29 cellular contexts compared by ENCODE assay signal in genomic region chr7:38525857-38526256, GRCh38.
"Had no signal": no experiment of that assay in that cellular context is flagged by ENCODE, and none has a peak within 500 bp of the region (broad histone marks: within the 10 kb centered on the region; RNA-seq: fewer than 3 reads in every experiment).

No MANE protein-coding gene starts in this region.

- H3K4me1 Mint-ChIP-seq: nephron; neural crest cell; stimulated activated naive CD8-positive, alpha-beta T cell treated with anti-CD3 and anti-CD28 coated beads, Interleukin-15, amount 100 ng/mL, for 72 hours had no signal

- H3K4me3 Mint-ChIP-seq: naive thymus-derived CD8-positive, alpha-beta T cell; nephron; neural crest cell; stimulated activated naive CD8-positive, alpha-beta T cell treated with anti-CD3 and anti-CD28 coated beads, Interleukin-15, amount 100 ng/mL, for 72 hours had no signal

- H3K4me3 ChIP-seq: heart right ventricle, hepatocyte, left lung, lower lobe of right lung, pancreas, prostate gland, skin epidermis, testis, thyroid gland, transverse colon, upper lobe of left lung had no signal

- DNase-seq: heart right ventricle; kidney; left colon; left lung; lower lobe of right lung; mammary epithelial cell; mesenchymal stem cell; naive thymus-derived CD8-positive, alpha-beta T cell; nucleus accumbens; pancreas; retina; right cardiac atrium; stimulated activated CD4-positive, alpha-beta T cell treated with anti-CD3 and anti-CD28 coated beads, Interleukin-12 subunit alpha, Interleukin-12 subunit beta, amount 100 ng/mL, for 4 hours; stimulated activated CD4-positive, alpha-beta T cell treated with anti-CD3 and anti-CD28 coated beads, Interleukin-15, amount 100 ng/mL, for 24 hours; stimulated activated CD4-positive, alpha-beta T cell treated with anti-CD3 and anti-CD28 coated beads, Interleukin-2, amount 100 ng/mL, for 24 hours; stimulated activated CD4-positive, alpha-beta T cell treated with anti-CD3 and anti-CD28 coated beads, Interleukin-4, amount 100 ng/mL, for 1 hour; stimulated activated naive CD4-positive, alpha-beta T cell treated with Interleukin-2 at 50 U/mL for 16 hours; stimulated activated naive CD8-positive, alpha-beta T cell treated with anti-CD3 and anti-CD28 coated beads, Interleukin-15, amount 100 ng/mL, for 72 hours; substantia nigra; testis; thyroid gland; transverse colon; upper lobe of left lung had no signal

- ATAC-seq: heart right ventricle; left colon; left lung; lower lobe of right lung; naive thymus-derived CD8-positive, alpha-beta T cell; pancreas; right cardiac atrium; sciatic nerve; stimulated activated naive CD8-positive, alpha-beta T cell treated with anti-CD3 and anti-CD28 coated beads, Interleukin-15, amount 100 ng/mL, for 72 hours had no signal

- H3K9me3 ChIP-seq: heart right ventricle, left lung, lower lobe of right lung, pancreas, prostate gland, testis, thyroid gland, transverse colon, upper lobe of left lung had no signal

- H3K27me3 ChIP-seq: heart right ventricle, hepatocyte, left lung, testis, thyroid gland, transverse colon, upper lobe of left lung had no signal

- H3K9me3 Mint-ChIP-seq: naive thymus-derived CD8-positive, alpha-beta T cell; nephron; stimulated activated naive CD8-positive, alpha-beta T cell treated with anti-CD3 and anti-CD28 coated beads, Interleukin-15, amount 100 ng/mL, for 72 hours had no signal

- H3K36me3 Mint-ChIP-seq: naive thymus-derived CD8-positive, alpha-beta T cell had no signal

- H3K27ac Mint-ChIP-seq: naive thymus-derived CD8-positive, alpha-beta T cell; nephron; stimulated activated naive CD8-positive, alpha-beta T cell treated with anti-CD3 and anti-CD28 coated beads, Interleukin-15, amount 100 ng/mL, for 72 hours had no signal

- H3K27ac ChIP-seq: heart right ventricle, hepatocyte, left lung, lower lobe of right lung, pancreas, prostate gland, skin epidermis, testis, thyroid gland, transverse colon, upper lobe of left lung had no signal

- H3K4me1 ChIP-seq: heart right ventricle, left lung, lower lobe of right lung, pancreas, prostate gland, testis, thyroid gland, transverse colon, upper lobe of left lung had no signal

- H3K36me3 ChIP-seq: heart right ventricle, left lung, lower lobe of right lung, pancreas, prostate gland, thyroid gland, transverse colon, upper lobe of left lung had no signal
